22 cellular contexts compared by ENCODE assay signal in genomic region chr7:151812967-151813366, GRCh38.
"Had no signal": no experiment of that assay in that cellular context is flagged by ENCODE, and none has a peak within 500 bp of the region (broad histone marks: within the 10 kb centered on the region; RNA-seq: fewer than 3 reads in every experiment).

No MANE protein-coding gene starts in this region.

- H3K4me3 ChIP-seq: colonic mucosa, heart right ventricle, pancreas, tibial nerve, uterus had no signal

- H3K4me3 Mint-ChIP-seq: activated B cell treated with CpG ODN at 0.5 μM for 24 hours; activated CD4-positive, alpha-beta T cell treated with anti-CD3 and anti-CD28 coated beads for 36 hours; activated naive CD4-positive, alpha-beta T cell treated with anti-CD3 and anti-CD28 coated beads for 36 hours; activated T-cell treated with anti-CD3 and anti-CD28 coated beads, Interleukin-2, amount 50 U/mL, for 4 hours; naive thymus-derived CD8-positive, alpha-beta T cell; stimulated activated naive CD8-positive, alpha-beta T cell treated with anti-CD3 and anti-CD28 coated beads, Interleukin-15, amount 100 ng/mL, for 72 hours; T-helper 1 cell treated with Interleukin-12 subunit alpha and Interleukin-12 subunit beta and Interleukin-4 antibody, amounts not matched to agents 30 μg/mL and 1 μg/mL, for 36 hours had no signal

- H3K27me3 ChIP-seq: colonic mucosa, heart right ventricle, pancreas, tibial nerve, uterus had no signal

- H3K27me3 Mint-ChIP-seq: activated B cell treated with CpG ODN at 0.5 μM for 24 hours; activated CD4-positive, alpha-beta T cell treated with anti-CD3 and anti-CD28 coated beads for 36 hours; naive thymus-derived CD8-positive, alpha-beta T cell; stimulated activated naive CD8-positive, alpha-beta T cell treated with anti-CD3 and anti-CD28 coated beads, Interleukin-15, amount 100 ng/mL, for 72 hours had no signal

- H3K36me3 ChIP-seq: brain microvascular endothelial cell, colonic mucosa, heart right ventricle, neutrophil, pancreas, tibial nerve, uterus had no signal

- ATAC-seq: activated CD4-positive, alpha-beta T cell treated with anti-CD3 and anti-CD28 coated beads for 36 hours; activated T-cell treated with anti-CD3 and anti-CD28 coated beads, Interleukin-2, amount 50 U/mL, for 4 hours; heart right ventricle; left cardiac atrium; naive thymus-derived CD8-positive, alpha-beta T cell; pancreas; right cardiac atrium; stimulated activated naive CD8-positive, alpha-beta T cell treated with anti-CD3 and anti-CD28 coated beads, Interleukin-15, amount 100 ng/mL, for 72 hours had no signal

- H3K27ac Mint-ChIP-seq: activated B cell treated with CpG ODN at 0.5 μM for 24 hours; activated CD4-positive, alpha-beta T cell treated with anti-CD3 and anti-CD28 coated beads for 36 hours; activated naive CD4-positive, alpha-beta T cell treated with anti-CD3 and anti-CD28 coated beads for 36 hours; T-helper 1 cell treated with Interleukin-12 subunit alpha and Interleukin-12 subunit beta and Interleukin-4 antibody, amounts not matched to agents 30 μg/mL and 1 μg/mL, for 36 hours had no signal

- H3K9me3 ChIP-seq: colonic mucosa, heart right ventricle, neutrophil, pancreas, tibial nerve, uterus had no signal

- H3K27ac ChIP-seq: brain microvascular endothelial cell, colonic mucosa, epithelial cell of prostate, heart right ventricle, neutrophil, pancreas, tibial nerve, uterus had no signal

- DNase-seq: activated B cell treated with CpG ODN at 0.5 μM for 24 hours; activated CD4-positive, alpha-beta T cell treated with anti-CD3 and anti-CD28 coated beads for 36 hours; activated CD4-positive, alpha-beta T cell treated with anti-CD3 and anti-CD28 coated beads, Interleukin-2, amount 50 U/mL, for 4 hours; activated CD8-positive, alpha-beta memory T cell treated with anti-CD3 and anti-CD28 coated beads, Interleukin-2, amount 50 U/mL, for 48 hours; activated effector memory CD4-positive, alpha-beta T cell treated with Interleukin-2 at 50 U/mL for 16 hours; activated naive CD4-positive, alpha-beta T cell treated with anti-CD3 and anti-CD28 coated beads for 36 hours; activated T-cell treated with anti-CD3 and anti-CD28 coated beads, Interleukin-2, amount 50 U/mL, for 4 hours; brain microvascular endothelial cell; colonic mucosa; heart right ventricle; islet precursor cell; left cardiac atrium; naive thymus-derived CD8-positive, alpha-beta T cell; right cardiac atrium; stimulated activated CD4-positive, alpha-beta T cell treated with anti-CD3 and anti-CD28 coated beads, Interleukin-1b, Interleukin-23, amount 100 ng/mL, for 48 hours; stimulated activated naive CD8-positive, alpha-beta T cell treated with anti-CD3 and anti-CD28 coated beads, Interleukin-15, amount 100 ng/mL, for 72 hours; uterus had no signal

- H3K4me1 ChIP-seq: colonic mucosa, tibial nerve, uterus had no signal

- H3K9me3 Mint-ChIP-seq: activated B cell treated with CpG ODN at 0.5 μM for 24 hours; activated naive CD4-positive, alpha-beta T cell treated with anti-CD3 and anti-CD28 coated beads for 36 hours; activated T-cell treated with anti-CD3 and anti-CD28 coated beads, Interleukin-2, amount 50 U/mL, for 4 hours; naive thymus-derived CD8-positive, alpha-beta T cell; stimulated activated naive CD8-positive, alpha-beta T cell treated with anti-CD3 and anti-CD28 coated beads, Interleukin-15, amount 100 ng/mL, for 72 hours; T-helper 1 cell treated with Interleukin-12 subunit alpha and Interleukin-12 subunit beta and Interleukin-4 antibody, amounts not matched to agents 30 μg/mL and 1 μg/mL, for 36 hours had no signal
